ENCODE assay signal across 1 cellular context in genomic region chr17:75508848-75509450, GRCh38.
TF ChIP-seq lines count a peak whose summit lies in the region.

No MANE protein-coding gene starts in this region.

TF ChIP-seq in IMR-90, 13 proteins besides CTCF, POLR2A, EP300 and RAD21 (continued from another document):
- no peak for TF ChIP-seq CEBPB (IDR thresholded peaks at IDR 0.05; ENCODE audit: low read depth, low read length)
- TF ChIP-seq, protein P1, sequence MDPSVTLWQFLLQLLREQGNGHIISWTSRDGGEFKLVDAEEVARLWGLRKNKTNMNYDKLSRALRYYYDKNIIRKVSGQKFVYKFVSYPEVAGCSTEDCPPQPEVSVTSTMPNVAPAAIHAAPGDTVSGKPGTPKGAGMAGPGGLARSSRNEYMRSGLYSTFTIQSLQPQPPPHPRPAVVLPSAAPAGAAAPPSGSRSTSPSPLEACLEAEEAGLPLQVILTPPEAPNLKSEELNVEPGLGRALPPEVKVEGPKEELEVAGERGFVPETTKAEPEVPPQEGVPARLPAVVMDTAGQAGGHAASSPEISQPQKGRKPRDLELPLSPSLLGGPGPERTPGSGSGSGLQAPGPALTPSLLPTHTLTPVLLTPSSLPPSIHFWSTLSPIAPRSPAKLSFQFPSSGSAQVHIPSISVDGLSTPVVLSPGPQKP (IDR thresholded peaks at IDR 0.05; ENCODE audit: borderline replicate concordance, low read depth, low read length), result no peak
- TF ChIP-seq MAFK (IDR thresholded peaks at IDR 0.05; ENCODE audit: low read depth, low read length), result no peak
- no peak for TF ChIP-seq RFX5 (IDR thresholded peaks at IDR 0.05; ENCODE audit: low read depth, low read length)
- TF ChIP-seq FOS (IDR thresholded peaks at IDR 0.05; ENCODE audit: low read depth, low read length), result no peak
- no peak for TF ChIP-seq RCOR1 (IDR thresholded peaks at IDR 0.05; ENCODE audit: insufficient replicate concordance, low read length)
- no peak for TF ChIP-seq MAZ (IDR thresholded peaks at IDR 0.05; ENCODE audit: borderline replicate concordance, low read depth, low read length)
- no peak for TF ChIP-seq CHD1 (IDR thresholded peaks at IDR 0.05; ENCODE audit: low read depth, low read length)
TF ChIP-seq in IMR-90: peak in this region for 0.
